ENCODE assay signal across 21 cellular contexts in genomic region chr9:137339606-137340462, GRCh38. TPM values are rescaled to one million over a fixed set of nuclear protein-coding genes. Genes with fewer than 3 reads are reported as not detected.
"Had no signal": no experiment of that assay in that cellular context is flagged by ENCODE, and none has a peak within 500 bp of the region (broad histone marks: within the 10 kb centered on the region; RNA-seq: fewer than 3 reads in every experiment).

No MANE protein-coding gene starts in this region.

- H3K4me1 ChIP-seq: body of pancreas, gastroesophageal sphincter, parathyroid adenoma, thyroid gland, uterus had no signal

- ATAC-seq: activated CD4-positive, alpha-beta T cell treated with anti-CD3 and anti-CD28 coated beads for 36 hours; body of pancreas; gastroesophageal sphincter; left lobe of liver; mucosa of descending colon; naive thymus-derived CD4-positive, alpha-beta T cell; stimulated activated memory B cell treated with anti-CD40 and anti-IgM and Interleukin-4, amounts not matched to agents 10 μg/mL and 1 μg/mL and 100 μg/mL, for 72 hours had no signal

- H3K4me3 Mint-ChIP-seq: activated CD4-positive, alpha-beta memory T cell treated with anti-CD3 and anti-CD28 coated beads for 36 hours; activated CD4-positive, alpha-beta T cell treated with anti-CD3 and anti-CD28 coated beads for 36 hours; activated T-cell treated with anti-CD3 and anti-CD28 coated beads, Interleukin-2, amount 50 U/mL, for 24 hours; dendritic cell treated with granulocyte-macrophage colony-stimulating factor and Interleukin-4, amounts not matched to agents 40 ng/mL and 50 ng/mL, for 4 days; naive thymus-derived CD4-positive, alpha-beta T cell; stimulated activated memory B cell treated with anti-CD40 and anti-IgM and Interleukin-4, amounts not matched to agents 10 μg/mL and 1 μg/mL and 100 μg/mL, for 72 hours had no signal

- H3K9me3 ChIP-seq: body of pancreas, mucosa of descending colon, thyroid gland had no signal

- H3K9me3 Mint-ChIP-seq: stimulated activated memory B cell treated with anti-CD40 and anti-IgM and Interleukin-4, amounts not matched to agents 10 μg/mL and 1 μg/mL and 100 μg/mL, for 72 hours had no signal

- H3K27ac Mint-ChIP-seq: activated CD4-positive, alpha-beta memory T cell treated with anti-CD3 and anti-CD28 coated beads for 36 hours; activated CD4-positive, alpha-beta T cell treated with anti-CD3 and anti-CD28 coated beads for 36 hours; activated T-cell treated with anti-CD3 and anti-CD28 coated beads, Interleukin-2, amount 50 U/mL, for 24 hours; dendritic cell treated with granulocyte-macrophage colony-stimulating factor and Interleukin-4, amounts not matched to agents 40 ng/mL and 50 ng/mL, for 4 days; naive thymus-derived CD4-positive, alpha-beta T cell; stimulated activated memory B cell treated with anti-CD40 and anti-IgM and Interleukin-4, amounts not matched to agents 10 μg/mL and 1 μg/mL and 100 μg/mL, for 72 hours had no signal

- H3K36me3 ChIP-seq: thyroid gland, uterus had no signal

- H3K36me3 Mint-ChIP-seq: stimulated activated memory B cell treated with anti-CD40 and anti-IgM and Interleukin-4, amounts not matched to agents 10 μg/mL and 1 μg/mL and 100 μg/mL, for 72 hours had no signal

- DNase-seq: activated CD4-positive, alpha-beta memory T cell treated with anti-CD3 and anti-CD28 coated beads for 36 hours; activated CD4-positive, alpha-beta T cell treated with anti-CD3 and anti-CD28 coated beads for 36 hours; activated naive CD4-positive, alpha-beta T cell treated with anti-CD3 and anti-CD28 coated beads, Interleukin-2, amount 50 U/mL, for 16 hours; activated T-cell treated with anti-CD3 and anti-CD28 coated beads, Interleukin-2, amount 50 U/mL, for 24 hours; amniotic stem cell; body of pancreas; effector memory CD4-positive, alpha-beta T cell; islet precursor cell; mucosa of descending colon; naive thymus-derived CD4-positive, alpha-beta T cell; stimulated activated CD4-positive, alpha-beta T cell treated with anti-CD3 and anti-CD28 coated beads, Interleukin-2, amount 100 ng/mL, for 48 hours; T-helper 2 cell; thyroid gland; uterus had no signal

- H3K9ac ChIP-seq: parathyroid adenoma had no signal

- H3K4me3 ChIP-seq: body of pancreas, gastroesophageal sphincter, mucosa of descending colon, thyroid gland, uterus had no signal

- H3K27me3 ChIP-seq: body of pancreas, gastroesophageal sphincter, thyroid gland, uterus had no signal

- H3K27ac ChIP-seq: body of pancreas, epithelial cell of prostate, gastroesophageal sphincter, parathyroid adenoma, thyroid gland, uterus had no signal

- H3K27me3 Mint-ChIP-seq: activated CD4-positive, alpha-beta memory T cell treated with anti-CD3 and anti-CD28 coated beads for 36 hours; activated CD4-positive, alpha-beta T cell treated with anti-CD3 and anti-CD28 coated beads for 36 hours; activated T-cell treated with anti-CD3 and anti-CD28 coated beads, Interleukin-2, amount 50 U/mL, for 24 hours; naive thymus-derived CD4-positive, alpha-beta T cell; stimulated activated memory B cell treated with anti-CD40 and anti-IgM and Interleukin-4, amounts not matched to agents 10 μg/mL and 1 μg/mL and 100 μg/mL, for 72 hours had no signal

RNA-seq across cellular contexts. Expression of gene NRARP, which starts 37.8 kb away (rescaled TPM):
- total RNA-seq: fibroblast of lung had no signal
